15 cellular contexts compared by ENCODE assay signal in the genomic region with DNA sequence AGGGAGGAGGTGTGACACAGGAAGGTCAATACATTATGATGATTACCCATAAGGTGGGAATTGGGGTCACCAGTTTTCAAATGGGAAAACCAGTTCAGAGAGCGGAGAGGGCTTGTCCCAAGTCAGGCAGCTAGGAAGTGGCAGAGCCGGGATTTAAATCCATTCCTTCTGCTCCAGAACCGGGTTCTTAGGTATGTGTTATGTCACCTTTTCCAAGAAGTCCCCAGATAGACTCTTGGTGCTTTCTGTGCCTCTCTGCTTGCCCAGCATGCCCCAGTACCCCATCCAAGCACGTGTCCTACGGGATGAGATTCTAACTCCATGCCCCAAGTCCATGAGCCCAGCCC.
"Had no signal": no experiment of that assay in that cellular context is flagged by ENCODE, and none has a peak within 500 bp of the region (broad histone marks: within the 10 kb centered on the region; RNA-seq: fewer than 3 reads in every experiment).

No MANE protein-coding gene starts in this region.

- H3K4me1 ChIP-seq: ascending aorta, pancreas, testis had no signal

- H3K9me3 Mint-ChIP-seq: activated naive CD4-positive, alpha-beta T cell treated with anti-CD3 and anti-CD28 coated beads, Interleukin-2, amount 50 U/mL, for 72 hours; natural killer cell; stimulated activated naive CD8-positive, alpha-beta T cell treated with anti-CD3 and anti-CD28 coated beads, Interleukin-15, amount 100 ng/mL, for 72 hours had no signal

- H3K36me3 Mint-ChIP-seq: activated naive CD4-positive, alpha-beta T cell treated with anti-CD3 and anti-CD28 coated beads, Interleukin-2, amount 50 U/mL, for 72 hours; immature natural killer cell; natural killer cell had no signal

- H3K36me3 ChIP-seq: ascending aorta, pancreas had no signal

- H3K27me3 ChIP-seq: testis had no signal

- H3K9me3 ChIP-seq: ascending aorta, pancreas, testis had no signal

- H3K4me3 ChIP-seq: lung, testis had no signal

- ATAC-seq: activated naive CD4-positive, alpha-beta T cell treated with anti-CD3 and anti-CD28 coated beads, Interleukin-2, amount 50 U/mL, for 72 hours; left colon had no signal

- DNase-seq: activated CD4-positive, alpha-beta T cell treated with anti-CD3 and anti-CD28 coated beads for 48 hours; effector CD4-positive, alpha-beta T cell; immature natural killer cell; left colon; natural killer cell; pancreas; stimulated activated CD4-positive, alpha-beta T cell treated with anti-CD3 and anti-CD28 coated beads, Interleukin-15, amount 100 ng/mL, for 24 hours; stimulated activated CD4-positive, alpha-beta T cell treated with anti-CD3 and anti-CD28 coated beads, Interleukin-4, amount 100 ng/mL, for 4 hours; stimulated activated naive CD8-positive, alpha-beta T cell treated with anti-CD3 and anti-CD28 coated beads, Interleukin-15, amount 100 ng/mL, for 72 hours had no signal

- H3K4me3 Mint-ChIP-seq: natural killer cell; stimulated activated naive CD8-positive, alpha-beta T cell treated with anti-CD3 and anti-CD28 coated beads, Interleukin-15, amount 100 ng/mL, for 72 hours had no signal

- H3K27ac Mint-ChIP-seq: activated naive CD4-positive, alpha-beta T cell treated with anti-CD3 and anti-CD28 coated beads, Interleukin-2, amount 50 U/mL, for 72 hours; immature natural killer cell; natural killer cell; stimulated activated naive CD8-positive, alpha-beta T cell treated with anti-CD3 and anti-CD28 coated beads, Interleukin-15, amount 100 ng/mL, for 72 hours had no signal

- H3K27ac ChIP-seq: ascending aorta, coronary artery, epithelial cell of prostate, pancreas, testis had no signal

- FAIRE-seq: pancreas had no signal
